In the genomic region with DNA sequence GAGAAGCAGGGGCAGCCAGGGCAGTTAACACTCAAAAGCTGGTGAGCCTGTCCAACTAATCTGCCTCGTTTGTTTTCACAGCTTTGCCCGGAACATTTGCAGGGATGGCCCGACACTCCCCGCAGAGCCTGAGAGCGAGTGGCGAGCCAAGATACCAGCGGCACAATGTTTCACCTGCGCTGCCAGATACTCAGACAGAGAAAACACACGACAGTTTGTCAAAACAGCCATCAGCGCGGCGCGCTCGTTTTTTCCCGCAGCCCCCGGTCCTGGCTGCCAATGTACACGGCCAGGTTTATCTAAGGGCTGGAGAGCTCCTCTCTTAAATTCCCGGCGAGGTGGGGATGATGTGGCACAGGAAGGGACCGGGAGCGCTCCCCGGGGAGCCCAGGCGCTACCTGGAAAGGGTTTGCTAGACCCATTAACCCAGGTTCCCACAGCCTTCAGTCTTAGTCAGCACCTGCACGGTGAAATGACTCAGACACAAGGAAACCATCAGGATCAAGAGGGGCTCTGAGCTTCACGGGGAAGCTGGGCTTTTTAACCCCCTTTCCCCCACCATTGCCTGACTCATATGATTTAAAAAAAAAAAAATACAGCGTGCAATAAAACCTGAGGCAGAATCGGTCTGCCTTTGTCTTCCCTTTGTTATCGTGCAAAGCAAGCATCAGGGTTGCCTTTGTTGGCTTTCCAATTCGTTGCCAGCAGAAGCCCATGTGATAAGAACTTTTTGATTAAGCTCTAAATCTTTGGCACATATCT, we compare ENCODE assay signal across 8 cellular contexts.
DNase-seq lines count a peak whose midpoint lies in the region; ATAC-seq lines count a peak whose summit lies in the region.

No MANE protein-coding gene starts in this region.

- H3K9me3 ChIP-seq in right cardiac atrium (ENCODE audit: control insufficient read depth, low read length) (no peaks in the 10 kb centered on the region), skeletal muscle satellite cell (replicated peaks; ENCODE audit: low read length) (no peaks in the 10 kb centered on the region)

- H3K27ac Mint-ChIP-seq in stimulated activated naive B cell treated with anti-CD40 and anti-IgM and Interleukin-4, amounts not matched to agents 10 μg/mL and 1 μg/mL and 100 μg/mL, for 72 hours = no peak overlapping the region

- intact Hi-C loops in right cardiac atrium (cut with DNase I) = no loop called here

- 3% methylated on average over 29 of the region's 29 CpGs for WGBS in right cardiac atrium

- H3K4me1 ChIP-seq in right cardiac atrium (ENCODE audit: control insufficient read depth, insufficient read depth, low read length) = no peaks in the 10 kb centered on the region
- peaks cover 14% of the 10 kb centered on the region for H3K4me1 ChIP-seq in skeletal muscle satellite cell (ENCODE audit: control insufficient read depth, insufficient read depth, low read length)

- H3K4me1 Mint-ChIP-seq in stimulated activated naive B cell treated with anti-CD40 and anti-IgM and Interleukin-4, amounts not matched to agents 10 μg/mL and 1 μg/mL and 100 μg/mL, for 72 hours = no peaks in the 10 kb centered on the region

- H3K4me3 Mint-ChIP-seq in stimulated activated naive B cell treated with anti-CD40 and anti-IgM and Interleukin-4, amounts not matched to agents 10 μg/mL and 1 μg/mL and 100 μg/mL, for 72 hours = no peak overlapping the region

- H3K27me3 ChIP-seq in right cardiac atrium (ENCODE audit: control insufficient read depth, insufficient read depth) (no peaks in the 10 kb centered on the region), skeletal muscle satellite cell (ENCODE audit: control insufficient read depth, insufficient read depth, low read length) (no peaks in the 10 kb centered on the region)

- H3K27ac ChIP-seq in right cardiac atrium (ENCODE audit: low read length) = no peak overlapping the region

- peak overlapping the region; percentile 11 for H3K4me3 ChIP-seq in right cardiac atrium (ENCODE audit: low read length)
- H3K4me3 ChIP-seq in skeletal muscle satellite cell (ENCODE audit: low read length) = peak overlapping the region; percentile 64

- peak; percentile 72 to 81 for DNase-seq in SHP77 (lab: John Stamatoyannopoulos, UW)
- peak; percentile 43 to 63 (median 61) for DNase-seq in right cardiac atrium
- DNase-seq in activated CD4-positive, alpha-beta T cell treated with anti-CD3 and anti-CD28 coated beads for 4 hours = no peak
- DNase-seq in stimulated activated naive B cell treated with anti-CD40 and anti-IgM and Interleukin-4, amounts not matched to agents 10 μg/mL and 1 μg/mL and 100 μg/mL, for 72 hours = no peak

- H3K27me3 Mint-ChIP-seq in stimulated activated naive B cell treated with anti-CD40 and anti-IgM and Interleukin-4, amounts not matched to agents 10 μg/mL and 1 μg/mL and 100 μg/mL, for 72 hours = peaks cover 23 to 27% of the 10 kb centered on the region in 2 donors

- ATAC-seq in HG03139 (IDR thresholded peaks at IDR 0.05; ENCODE audit: unreplicated experiment) (peak; percentile 46), right cardiac atrium (peak; percentile 87 to 96), GM19397 (IDR thresholded peaks at IDR 0.05; ENCODE audit: unreplicated experiment) (no peak), GM18502 (IDR thresholded peaks at IDR 0.05; ENCODE audit: poor library complexity, unreplicated experiment) (no peak)
- no peak for ATAC-seq in stimulated activated naive B cell treated with anti-CD40 and anti-IgM and Interleukin-4, amounts not matched to agents 10 μg/mL and 1 μg/mL and 100 μg/mL, for 72 hours (replicated peaks)

- no peaks in the 10 kb centered on the region for H3K36me3 Mint-ChIP-seq in stimulated activated naive B cell treated with anti-CD40 and anti-IgM and Interleukin-4, amounts not matched to agents 10 μg/mL and 1 μg/mL and 100 μg/mL, for 72 hours

- H3K36me3 ChIP-seq in skeletal muscle satellite cell (ENCODE audit: insufficient read depth, low read length) = no peaks in the 10 kb centered on the region

- H3K4me2 ChIP-seq in skeletal muscle satellite cell (ENCODE audit: low read length) = peak overlapping the region; percentile 81

- no peak overlapping the region for H3K9ac ChIP-seq in skeletal muscle satellite cell (ENCODE audit: low read depth, low read length)

- H3K9me3 Mint-ChIP-seq in stimulated activated naive B cell treated with anti-CD40 and anti-IgM and Interleukin-4, amounts not matched to agents 10 μg/mL and 1 μg/mL and 100 μg/mL, for 72 hours = no peaks in the 10 kb centered on the region

Comparison
In these comparisons a context has a peak if more than half of its experiments do, and no peak if none do; other contexts are left out.
1. ATAC-seq: peak in HG03139 (single experiment) and right cardiac atrium (2 of 2); none in stimulated activated naive B cell treated with anti-CD40 and anti-IgM and Interleukin-4, amounts not matched to agents 10 μg/mL and 1 μg/mL and 100 μg/mL, for 72 hours (0 of 2), GM19397 (single experiment) and GM18502 (single experiment).
2. DNase-seq: peak in SHP77 (2 of 2) and right cardiac atrium (3 of 3); none in activated CD4-positive, alpha-beta T cell treated with anti-CD3 and anti-CD28 coated beads for 4 hours (0 of 2) and stimulated activated naive B cell treated with anti-CD40 and anti-IgM and Interleukin-4, amounts not matched to agents 10 μg/mL and 1 μg/mL and 100 μg/mL, for 72 hours (single experiment).